In the genomic region with DNA sequence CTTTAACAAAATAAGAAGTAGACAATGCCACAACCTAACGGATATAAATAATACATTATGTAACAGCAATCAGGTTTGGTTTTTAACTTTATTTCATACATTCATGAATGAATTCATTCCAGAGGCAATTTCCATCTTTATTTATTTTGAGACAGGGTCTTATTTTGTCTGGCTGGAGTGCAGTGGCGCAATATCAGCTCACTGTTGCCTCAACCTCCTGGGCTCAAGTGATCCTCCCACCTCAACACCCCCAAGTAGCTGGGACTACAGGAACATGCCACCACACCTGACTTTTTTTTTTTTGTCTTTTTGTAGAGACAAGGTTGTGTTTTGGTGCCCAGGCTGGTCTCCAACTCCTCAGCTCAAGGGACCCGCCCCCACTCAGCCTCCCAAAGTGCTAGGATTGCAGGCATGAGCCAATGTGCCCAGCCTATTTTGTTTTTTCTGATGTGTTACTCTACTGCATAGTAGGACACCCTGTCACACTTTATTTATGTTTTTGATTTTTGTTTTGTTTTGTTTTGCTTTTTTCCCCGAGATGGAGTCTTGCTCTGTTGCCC, we compare ENCODE assay signal across 17 cellular contexts.
"Had no signal": no experiment of that assay in that cellular context is flagged by ENCODE, and none has a peak within 500 bp of the region (broad histone marks: within the 10 kb centered on the region; RNA-seq: fewer than 3 reads in every experiment).

No MANE protein-coding gene starts in this region.

- H2AFZ ChIP-seq: hepatocyte had no signal

- FAIRE-seq: islet of Langerhans had no signal

- H3K27ac ChIP-seq: esophagus squamous epithelium, hepatocyte, tibial nerve, uterus had no signal

- H3K4me1 ChIP-seq: esophagus squamous epithelium, tibial nerve, uterus had no signal

- H3K27ac Mint-ChIP-seq: activated CD4-positive, alpha-beta T cell treated with anti-CD3 and anti-CD28 coated beads, Interleukin-2, amount 10 ng/mL, durations not matched to agents 24 days and 14 days; activated CD8-positive, alpha-beta T cell treated with anti-CD3 and anti-CD28 coated beads for 36 hours; activated naive CD4-positive, alpha-beta T cell treated with anti-CD3 and anti-CD28 coated beads for 36 hours; nephron progenitor cell had no signal

- H3K4me2 ChIP-seq: hepatocyte had no signal

- H3K4me3 ChIP-seq: esophagus squamous epithelium, hepatocyte, tibial nerve, uterus had no signal

- H3K4me3 Mint-ChIP-seq: activated CD4-positive, alpha-beta T cell treated with anti-CD3 and anti-CD28 coated beads, Interleukin-2, amount 10 ng/mL, durations not matched to agents 24 days and 14 days; activated CD8-positive, alpha-beta T cell treated with anti-CD3 and anti-CD28 coated beads for 36 hours; activated naive CD4-positive, alpha-beta T cell treated with anti-CD3 and anti-CD28 coated beads for 36 hours; nephron progenitor cell had no signal

- H3K4me1 Mint-ChIP-seq: activated CD4-positive, alpha-beta T cell treated with anti-CD3 and anti-CD28 coated beads, Interleukin-2, amount 10 ng/mL, durations not matched to agents 24 days and 14 days; nephron progenitor cell had no signal

- H3K9me3 ChIP-seq: esophagus squamous epithelium, tibial nerve, uterus had no signal

- H3K9me3 Mint-ChIP-seq: activated CD4-positive, alpha-beta T cell treated with anti-CD3 and anti-CD28 coated beads, Interleukin-2, amount 10 ng/mL, durations not matched to agents 24 days and 14 days; activated CD8-positive, alpha-beta T cell treated with anti-CD3 and anti-CD28 coated beads for 36 hours; activated naive CD4-positive, alpha-beta T cell treated with anti-CD3 and anti-CD28 coated beads for 36 hours; nephron progenitor cell had no signal

- H3K79me2 ChIP-seq: hepatocyte had no signal

- H3K27me3 ChIP-seq: esophagus squamous epithelium, hepatocyte, tibial nerve, uterus had no signal

- ATAC-seq: activated CD8-positive, alpha-beta T cell treated with anti-CD3 and anti-CD28 coated beads for 36 hours had no signal

- H3K36me3 ChIP-seq: uterus had no signal

- DNase-seq: activated CD4-positive, alpha-beta T cell treated with anti-CD3 and anti-CD28 coated beads, Interleukin-2, amount 10 ng/mL, durations not matched to agents 24 days and 14 days; activated CD8-positive, alpha-beta T cell treated with anti-CD3 and anti-CD28 coated beads for 36 hours; activated naive CD4-positive, alpha-beta T cell treated with anti-CD3 and anti-CD28 coated beads for 36 hours; activated T-cell treated with anti-CD3 and anti-CD28 coated beads, Interleukin-2, amount 50 U/mL, for 1 hour; dermis blood vessel endothelial cell; effector memory CD4-positive, alpha-beta T cell; esophagus squamous epithelium; nephron progenitor cell; nucleus accumbens; stimulated activated CD4-positive, alpha-beta T cell treated with anti-CD3 and anti-CD28 coated beads, Interleukin-12 subunit alpha, Interleukin-12 subunit beta, amount 100 ng/mL, for 4 hours; stimulated activated CD4-positive, alpha-beta T cell treated with anti-CD3 and anti-CD28 coated beads, Interleukin-1b, Interleukin-23, amount 100 ng/mL, for 48 hours; stimulated activated naive CD4-positive, alpha-beta T cell treated with Interleukin-2 at 50 U/mL for 16 hours; substantia nigra; uterus had no signal

- H3K27me3 Mint-ChIP-seq: activated CD4-positive, alpha-beta T cell treated with anti-CD3 and anti-CD28 coated beads, Interleukin-2, amount 10 ng/mL, durations not matched to agents 24 days and 14 days; activated CD8-positive, alpha-beta T cell treated with anti-CD3 and anti-CD28 coated beads for 36 hours had no signal
